Comparison of ENCODE assay signal across 17 cellular contexts in the genomic region with DNA sequence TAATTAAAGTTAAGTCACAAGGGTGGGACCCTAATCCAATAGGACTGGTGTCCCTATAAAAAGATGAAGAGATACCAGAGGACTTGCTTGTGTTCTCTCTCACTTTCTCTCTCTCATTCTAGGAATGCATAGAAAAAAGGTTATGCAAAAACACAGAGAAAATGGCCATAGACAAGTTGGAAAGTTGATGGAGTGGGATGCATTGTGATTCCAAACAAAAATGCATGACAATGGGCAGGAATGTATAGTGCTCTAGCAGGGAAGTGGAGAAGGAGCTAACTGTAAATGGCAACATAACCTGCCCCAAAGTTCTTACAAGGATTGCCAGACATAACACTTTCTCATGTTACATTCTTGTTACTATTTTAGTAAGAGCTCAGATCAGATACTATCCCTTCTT.
A peak's percentile ranks its signal among the peaks of the same experiment; 100 is the strongest.
DNase-seq lines count a peak whose midpoint lies in the region; ATAC-seq and TF ChIP-seq lines count a peak whose summit lies in the region.
"Had no signal": no experiment of that assay in that cellular context is flagged by ENCODE, and none has a peak within 500 bp of the region (broad histone marks: within the 10 kb centered on the region; RNA-seq: fewer than 3 reads in every experiment).

No MANE protein-coding gene starts in this region.

- H3F3A ChIP-seq in GM23338 (replicated peaks; ENCODE audit: low read depth): no peaks in the 10 kb centered on the region

- H4K5ac ChIP-seq in mesendoderm (ENCODE audit: low read length): no peak overlapping the region

- peak; percentile 80 for DNase-seq in GM23338 (ENCODE audit: low spot score)
- peak; percentile 44 for DNase-seq in NT2/D1 (ENCODE audit: low read depth, low spot score)
- peak; percentile 71 for DNase-seq in iPS DF 19.7 (ENCODE audit: low read depth, low spot score)
- peak; percentile 26 for DNase-seq in mesendoderm
- DNase-seq in RWPE1 (ENCODE audit: low spot score): no peak
- no peak for DNase-seq in NCI-H345 treated with DMSO at 0.1 percent for 48 hours (lab: John Stamatoyannopoulos, UW; ENCODE audit: unreplicated experiment)
- no peak for DNase-seq in breast epithelium (ENCODE audit: low spot score in 2 of 2)
- no peak for DNase-seq in upper lobe of left lung
- DNase-seq: Calu3; CD8-positive, alpha-beta T cell; DMS79 treated with DMSO at 0.1 percent for 48 hours; GF-D8; HCEC 1CT; IMR-90 had no signal

- H3K27me3 ChIP-seq in GM23338 (ENCODE audit: insufficient read depth): no peaks in the 10 kb centered on the region
- no peaks in the 10 kb centered on the region for H3K27me3 ChIP-seq in NT2/D1 (ENCODE audit: insufficient read depth, insufficient read length)
- H3K27me3 ChIP-seq in mesendoderm (ENCODE audit: insufficient read depth, low read length, poor library complexity): no peaks in the 10 kb centered on the region
- no peaks in the 10 kb centered on the region for H3K27me3 ChIP-seq in breast epithelium
- H3K27me3 ChIP-seq in upper lobe of left lung: no peaks in the 10 kb centered on the region
- H3K27me3 ChIP-seq: BLaER1 treated with 17β-estradiol and CSF1 and Interleukin-3, amounts not matched to agents 10 nM and 100 nM had no signal

- no peaks in the 10 kb centered on the region for H3K79me1 ChIP-seq in mesendoderm (ENCODE audit: low read length)

- H3K27me3 Mint-ChIP-seq in GM23338 (ENCODE audit: insufficient read depth, low read depth, poor library complexity): no peaks in the 10 kb centered on the region
- H3K27me3 Mint-ChIP-seq: B cell had no signal

- no peaks in the 10 kb centered on the region for H3K79me2 ChIP-seq in GM23338 (replicated peaks; ENCODE audit: insufficient read depth)
- no peaks in the 10 kb centered on the region for H3K79me2 ChIP-seq in mesendoderm (ENCODE audit: control insufficient read depth, insufficient read depth, low read length)

- POLR2A ChIA-PET in RWPE1 (lab: Yijun Ruan, JAX; ENCODE audit: low non-redundant PET): no interaction called here

- H2AK5ac ChIP-seq in mesendoderm (ENCODE audit: low read length): no peak overlapping the region

- CTCF ChIA-PET in RWPE1 (lab: Yijun Ruan, JAX): no interaction called here

- TF ChIP-seq POLR2A in breast epithelium (IDR thresholded peaks at IDR 0.05): no peak
- TF ChIP-seq POLR2A in upper lobe of left lung (IDR thresholded peaks at IDR 0.05): no peak

- no peak overlapping the region for H2BK120ac ChIP-seq in mesendoderm (ENCODE audit: low read depth, low read length)

- H3K4me1 ChIP-seq in GM23338 (ENCODE audit: insufficient read depth): peaks cover 10% of the 10 kb centered on the region
- H3K4me1 ChIP-seq in NT2/D1 (ENCODE audit: insufficient read depth, insufficient read length): no peaks in the 10 kb centered on the region
- H3K4me1 ChIP-seq in mesendoderm (ENCODE audit: control insufficient read depth, low read depth, low read length): no peaks in the 10 kb centered on the region
- no peaks in the 10 kb centered on the region for H3K4me1 ChIP-seq in breast epithelium
- no peaks in the 10 kb centered on the region for H3K4me1 ChIP-seq in upper lobe of left lung
- H3K4me1 ChIP-seq: BLaER1 treated with 17β-estradiol and CSF1 and Interleukin-3, amounts not matched to agents 10 nM and 100 nM had no signal

- H3K56ac ChIP-seq in mesendoderm (ENCODE audit: low read length): no peak overlapping the region

- no peak overlapping the region for H3K4me3 Mint-ChIP-seq in GM23338
- H3K4me3 Mint-ChIP-seq: B cell; CD8-positive, alpha-beta T cell had no signal

- no peak overlapping the region for H2AFZ ChIP-seq in GM23338

- TF ChIP-seq CTCF in GM23338 (conservative IDR thresholded peaks at IDR 0.05; ENCODE audit: low read depth in 2 of 2): no peak
- no peak for TF ChIP-seq CTCF in RWPE1 (conservative IDR thresholded peaks at IDR 0.05; ENCODE audit: low read depth)
- no peak for TF ChIP-seq CTCF in breast epithelium (IDR thresholded peaks at IDR 0.05)
- TF ChIP-seq CTCF in upper lobe of left lung (IDR thresholded peaks at IDR 0.05): no peak

- H3K9ac ChIP-seq in NT2/D1 (ENCODE audit: insufficient read length, low read depth): no peak overlapping the region
- no peak overlapping the region for H3K9ac ChIP-seq in mesendoderm (ENCODE audit: low read length)
- H3K9ac ChIP-seq: BLaER1 treated with 17β-estradiol and CSF1 and Interleukin-3, amounts not matched to agents 10 nM and 100 nM had no signal

- no peak for TF ChIP-seq EP300 in upper lobe of left lung (IDR thresholded peaks at IDR 0.05)

- ATAC-seq in GM23338: peak; percentile 90
- ATAC-seq in upper lobe of left lung (ENCODE audit: low FRiP score in 2 of 2): no peak
- ATAC-seq: CD8-positive, alpha-beta T cell; K562 had no signal

- H3K36me3 ChIP-seq in GM23338 (ENCODE audit: insufficient read depth): no peaks in the 10 kb centered on the region
- H3K36me3 ChIP-seq in NT2/D1 (ENCODE audit: insufficient read depth, insufficient read length, low read length): no peaks in the 10 kb centered on the region
- H3K36me3 ChIP-seq in mesendoderm (ENCODE audit: control insufficient read depth, insufficient read depth, low read length): no peaks in the 10 kb centered on the region
- H3K36me3 ChIP-seq in breast epithelium: no peaks in the 10 kb centered on the region
- H3K36me3 ChIP-seq in upper lobe of left lung: no peaks in the 10 kb centered on the region
- H3K36me3 ChIP-seq: BLaER1 treated with 17β-estradiol and CSF1 and Interleukin-3, amounts not matched to agents 10 nM and 100 nM had no signal

- no peaks in the 10 kb centered on the region for H3K9me3 ChIP-seq in NT2/D1 (ENCODE audit: insufficient read depth, low read length)
- H3K9me3 ChIP-seq in breast epithelium: no peaks in the 10 kb centered on the region
- no peaks in the 10 kb centered on the region for H3K9me3 ChIP-seq in upper lobe of left lung
- H3K9me3 ChIP-seq: BLaER1 treated with 17β-estradiol and CSF1 and Interleukin-3, amounts not matched to agents 10 nM and 100 nM had no signal

- no peaks in the 10 kb centered on the region for H3K9me2 ChIP-seq in GM23338 (ENCODE audit: insufficient read depth)

- no peaks in the 10 kb centered on the region for H3K9me3 Mint-ChIP-seq in GM23338

- peaks cover 19% of the 10 kb centered on the region for H3K4me1 Mint-ChIP-seq in GM23338
- H3K4me1 Mint-ChIP-seq: B cell had no signal

- no peak overlapping the region for H3K4me3 ChIP-seq in GM23338
- no peak overlapping the region for H3K4me3 ChIP-seq in NT2/D1 (ENCODE audit: insufficient read length, low read depth)
- no peak overlapping the region for H3K4me3 ChIP-seq in mesendoderm (ENCODE audit: low read length)
- no peak overlapping the region for H3K4me3 ChIP-seq in breast epithelium
- H3K4me3 ChIP-seq in upper lobe of left lung: no peak overlapping the region
- H3K4me3 ChIP-seq: BLaER1 treated with 17β-estradiol and CSF1 and Interleukin-3, amounts not matched to agents 10 nM and 100 nM; K562 had no signal

- H2BK5ac ChIP-seq in mesendoderm (ENCODE audit: low read length): no peak overlapping the region

- H4K20me1 ChIP-seq in GM23338 (replicated peaks; ENCODE audit: insufficient read depth): no peaks in the 10 kb centered on the region
- H4K20me1 ChIP-seq: BLaER1 treated with 17β-estradiol and CSF1 and Interleukin-3, amounts not matched to agents 10 nM and 100 nM had no signal

- no peak overlapping the region for H3K18ac ChIP-seq in mesendoderm (ENCODE audit: low read length)

- H3K4ac ChIP-seq in mesendoderm (ENCODE audit: low read depth, low read length): no peak overlapping the region

- H3K23ac ChIP-seq in mesendoderm (ENCODE audit: low read length): no peak overlapping the region

- H3K36me3 Mint-ChIP-seq in GM23338 (ENCODE audit: low read depth): no peaks in the 10 kb centered on the region
- H3K36me3 Mint-ChIP-seq: CD8-positive, alpha-beta T cell had no signal

- no peak overlapping the region for H3K27ac Mint-ChIP-seq in GM23338
- H3K27ac Mint-ChIP-seq: B cell; CD8-positive, alpha-beta T cell had no signal

- H4K8ac ChIP-seq in mesendoderm (ENCODE audit: low read depth, low read length): no peak overlapping the region

- H3K27ac ChIP-seq in GM23338 (ENCODE audit: low read depth) (no peak overlapping the region), mesendoderm (ENCODE audit: low read depth, low read length) (no peak overlapping the region), RWPE1 (no peak overlapping the region), breast epithelium (no peak overlapping the region), upper lobe of left lung (no peak overlapping the region)
- H3K27ac ChIP-seq: BLaER1 treated with 17β-estradiol and CSF1 and Interleukin-3, amounts not matched to agents 10 nM and 100 nM had no signal

- H3K4me2 ChIP-seq in GM23338 (peak overlapping the region; percentile 8; the same call in 1 of the 2 replicates), mesendoderm (ENCODE audit: low read length) (no peak overlapping the region)
- H3K4me2 ChIP-seq: BLaER1 treated with 17β-estradiol and CSF1 and Interleukin-3, amounts not matched to agents 10 nM and 100 nM had no signal

- no peak overlapping the region for H2BK15ac ChIP-seq in mesendoderm (replicated peaks; ENCODE audit: low read depth)

- intact Hi-C loops in breast epithelium (cut with DNase I; ENCODE audit: low total_unique reads): no loop called here

Comparison
In these comparisons a context has a peak if more than half of its experiments do, and no peak if none do; other contexts are left out.
1. DNase-seq: peak in GM23338 (single experiment), NT2/D1 (single experiment), iPS DF 19.7 (single experiment) and mesendoderm (single experiment); none in RWPE1 (single experiment), NCI-H345 treated with DMSO at 0.1 percent for 48 hours (single experiment), breast epithelium (0 of 2) and upper lobe of left lung (0 of 2).